In the genomic region with DNA sequence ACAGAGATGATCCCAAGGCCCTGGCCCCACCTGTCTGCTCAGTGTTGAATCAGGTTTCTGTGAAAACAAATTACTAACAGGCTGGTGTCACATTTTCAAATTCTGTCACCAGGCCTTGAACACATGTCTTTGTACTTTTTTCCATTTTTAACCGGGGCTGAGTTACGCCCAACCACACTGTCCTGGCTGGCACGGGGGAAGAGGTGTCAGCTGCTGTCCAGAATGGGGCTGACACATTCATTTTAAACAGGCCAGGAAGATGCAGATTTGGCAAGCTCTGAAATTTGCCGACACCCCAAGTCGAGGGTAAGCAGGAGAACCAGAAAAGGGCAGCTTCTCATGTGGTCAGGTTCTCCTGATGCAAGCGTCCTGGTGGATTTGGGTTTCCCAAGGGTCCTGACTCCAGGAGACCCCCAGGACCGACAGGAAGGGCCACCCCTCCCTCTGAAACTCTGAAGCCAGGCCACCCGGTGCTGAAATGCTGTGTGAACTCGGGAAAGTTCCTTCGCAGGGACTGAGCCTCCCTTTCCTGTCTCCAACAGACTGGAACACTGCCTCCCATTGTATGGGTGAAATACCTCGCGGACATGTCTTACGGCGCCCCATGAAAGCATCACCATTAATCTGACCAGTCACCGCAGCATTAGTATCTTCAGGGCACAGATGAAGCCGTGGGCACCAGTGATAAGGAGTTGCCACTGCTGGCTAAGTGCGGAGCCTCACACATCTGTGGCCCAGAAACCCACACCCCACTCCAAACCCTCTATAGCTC, we compare ENCODE assay signal across 7 cellular contexts.
DNase-seq lines count a peak whose midpoint lies in the region; ATAC-seq and TF ChIP-seq lines count a peak whose summit lies in the region.
"Not testable (repeated sequence)": the region's sequence is repeated elsewhere in the genome, so short reads cannot be mapped to it uniquely, and the experiment has no call there.

No MANE protein-coding gene starts in this region.

- not testable (repeated sequence) for TF ChIP-seq CTCF in HFFc6 (IDR thresholded peaks at IDR 0.05); chondrocyte (IDR thresholded peaks at IDR 0.05); right atrium auricular region (IDR thresholded peaks at IDR 0.05)

- CTCF ChIA-PET in T-cell (lab: Charles Lee) = not testable (repeated sequence)

- not testable (repeated sequence) for DNase-seq in HFFc6; natural killer cell treated with Interleukin-12 subunit alpha and Interleukin-12 subunit beta and Interleukin-15 and Interleukin-18, amount 100 ng/mL, for 72 hours (ENCODE audit: low spot score)
- DNase-seq in T-cell = peak in 3 of 34 experiments; percentile 2 to 15 (median 3)
- DNase-seq in activated T-cell treated with anti-CD3 and anti-CD28 coated beads, Interleukin-2, amount 50 U/mL, for 24 hours = peak; percentile 60
- peak; percentile 71 for DNase-seq in chondrocyte (ENCODE audit: low spot score)
- DNase-seq in right atrium auricular region (ENCODE audit: low spot score) = peak; percentile 73
- DNase-seq in stimulated activated CD8-positive, alpha-beta memory T cell treated with anti-CD3 and anti-CD28 coated beads, Interleukin-4, amount 100 ng/mL, for 48 hours = peak; percentile 56

- H3K36me3 ChIP-seq in right atrium auricular region = not testable (repeated sequence)

- H3K27me3 ChIP-seq in right atrium auricular region = not testable (repeated sequence)

- H3K27me3 Mint-ChIP-seq in HFFc6 (ENCODE audit: insufficient read depth); T-cell; activated T-cell treated with anti-CD3 and anti-CD28 coated beads, Interleukin-2, amount 50 U/mL, for 24 hours; chondrocyte (ENCODE audit: low read depth); natural killer cell treated with Interleukin-12 subunit alpha and Interleukin-12 subunit beta and Interleukin-15 and Interleukin-18, amount 100 ng/mL, for 72 hours: not testable (repeated sequence)

- H3K27ac Mint-ChIP-seq in HFFc6 = peak overlapping the region; percentile 95
- peak overlapping the region; percentile 95 for H3K27ac Mint-ChIP-seq in T-cell
- H3K27ac Mint-ChIP-seq in activated T-cell treated with anti-CD3 and anti-CD28 coated beads, Interleukin-2, amount 50 U/mL, for 24 hours = peak overlapping the region; percentile 98
- H3K27ac Mint-ChIP-seq in chondrocyte (ENCODE audit: unreplicated experiment) = peak overlapping the region; percentile 55
- H3K27ac Mint-ChIP-seq in natural killer cell treated with Interleukin-12 subunit alpha and Interleukin-12 subunit beta and Interleukin-15 and Interleukin-18, amount 100 ng/mL, for 72 hours = peak overlapping the region; percentile 94 to 96

- peaks cover 76% of the 10 kb centered on the region for H3K4me1 Mint-ChIP-seq in HFFc6 (ENCODE audit: low read depth)
- peaks cover 68 to 71% (median 68%) of the 10 kb centered on the region in 3 donors for H3K4me1 Mint-ChIP-seq in T-cell
- H3K4me1 Mint-ChIP-seq in activated T-cell treated with anti-CD3 and anti-CD28 coated beads, Interleukin-2, amount 50 U/mL, for 24 hours (ENCODE audit: low read depth) = peaks cover 80% of the 10 kb centered on the region
- peaks cover 67% of the 10 kb centered on the region for H3K4me1 Mint-ChIP-seq in chondrocyte (ENCODE audit: low read depth)
- peaks cover 47 to 56% of the 10 kb centered on the region in 2 donors for H3K4me1 Mint-ChIP-seq in natural killer cell treated with Interleukin-12 subunit alpha and Interleukin-12 subunit beta and Interleukin-15 and Interleukin-18, amount 100 ng/mL, for 72 hours (ENCODE audit: low read depth in 2 of 2)

- peak overlapping the region; percentile 83 to 88 for H3K27ac ChIP-seq in right atrium auricular region

- not testable (repeated sequence) for H3K9me3 Mint-ChIP-seq in HFFc6; T-cell; activated T-cell treated with anti-CD3 and anti-CD28 coated beads, Interleukin-2, amount 50 U/mL, for 24 hours; chondrocyte (ENCODE audit: low read depth); natural killer cell treated with Interleukin-12 subunit alpha and Interleukin-12 subunit beta and Interleukin-15 and Interleukin-18, amount 100 ng/mL, for 72 hours

- ATAC-seq in T-cell (replicated peaks in 1 of 4) = not testable (repeated sequence)
- ATAC-seq in natural killer cell treated with Interleukin-12 subunit alpha and Interleukin-12 subunit beta and Interleukin-15 and Interleukin-18, amount 100 ng/mL, for 72 hours = peak in 1 of 2 donors; percentile 22

- not testable (repeated sequence) for H3K4me3 ChIP-seq in right atrium auricular region

- POLR2A ChIA-PET in T-cell (lab: Charles Lee) = interaction anchor here in 1 of 2 donors (0.7 kb wide), 1 partner anchor 915 kb away, joined by 3 read pairs; no protein-coding TSS in a partner anchor

- H3K36me3 Mint-ChIP-seq in HFFc6 (ENCODE audit: low read depth) = peaks cover 38% of the 10 kb centered on the region
- H3K36me3 Mint-ChIP-seq in T-cell; chondrocyte (ENCODE audit: low read depth); natural killer cell treated with Interleukin-12 subunit alpha and Interleukin-12 subunit beta and Interleukin-15 and Interleukin-18, amount 100 ng/mL, for 72 hours: not testable (repeated sequence)
- H3K36me3 Mint-ChIP-seq in activated T-cell treated with anti-CD3 and anti-CD28 coated beads, Interleukin-2, amount 50 U/mL, for 24 hours (ENCODE audit: low read depth) = peaks cover 83% of the 10 kb centered on the region

- peaks cover 0 to 72% of the 10 kb centered on the region in 2 donors for H3K4me1 ChIP-seq in right atrium auricular region

- not testable (repeated sequence) for H3K9me3 ChIP-seq in right atrium auricular region

- H3K4me3 Mint-ChIP-seq in HFFc6 (peak overlapping the region; percentile 28; the same call in 1 of the 2 replicates), T-cell (peak overlapping the region; percentile 61 to 86 (median 77))
- peak overlapping the region; percentile 77 for H3K4me3 Mint-ChIP-seq in activated T-cell treated with anti-CD3 and anti-CD28 coated beads, Interleukin-2, amount 50 U/mL, for 24 hours
- H3K4me3 Mint-ChIP-seq in chondrocyte (ENCODE audit: unreplicated experiment) = not testable (repeated sequence)
- peak overlapping the region; percentile 92 for H3K4me3 Mint-ChIP-seq in natural killer cell treated with Interleukin-12 subunit alpha and Interleukin-12 subunit beta and Interleukin-15 and Interleukin-18, amount 100 ng/mL, for 72 hours
